ENCODE assay signal across 8 cellular contexts in genomic region chr17:4739122-4740024, GRCh38. TPM values are rescaled to one million over a fixed set of nuclear protein-coding genes. Genes with fewer than 3 reads are reported as not detected.
DNase-seq lines count a peak whose midpoint lies in the region; ATAC-seq, FAIRE-seq and TF ChIP-seq lines count a peak whose summit lies in the region.

TSS of gene CXCL16 (minus strand) at chr17:4739928. CDS start at chr17:4739339, 589 bp downstream.
TSS of gene ZMYND15 (plus strand) at chr17:4739833. CDS start at chr17:4740549, 716 bp downstream.

- H3K4me1 Mint-ChIP-seq in stimulated activated naive CD8-positive, alpha-beta T cell treated with anti-CD3 and anti-CD28 coated beads, Interleukin-15, amount 100 ng/mL, for 72 hours, result peaks cover 28% of the 10 kb centered on the region

- peak; percentile 86 for FAIRE-seq in GM12891 (lab: Jason Lieb, UNC)

- TF ChIP-seq POLR2A in GM12891 (IDR thresholded peaks at IDR 0.05; ENCODE audit: low read depth, low read length), result no peak

- ATAC-seq in stimulated activated naive CD8-positive, alpha-beta T cell treated with anti-CD3 and anti-CD28 coated beads, Interleukin-15, amount 100 ng/mL, for 72 hours, result peak; percentile 67
- ATAC-seq in GM18867 (IDR thresholded peaks at IDR 0.05; ENCODE audit: unreplicated experiment) (no peak), GM18861 (IDR thresholded peaks at IDR 0.05; ENCODE audit: unreplicated experiment) (no peak)

- peak within 1 kb of the TSS; percentile 86 to 88 for H3K4me3 Mint-ChIP-seq in stimulated activated naive CD8-positive, alpha-beta T cell treated with anti-CD3 and anti-CD28 coated beads, Interleukin-15, amount 100 ng/mL, for 72 hours

- DNase-seq in GM12891 (ENCODE audit: insufficient read length, low spot score) (peak; percentile 85), M059J (ENCODE audit: low read depth) (peak; percentile 36), epithelial cell of prostate (ENCODE audit: low read depth, low spot score) (no peak), mucosa of gallbladder (ENCODE audit: low spot score) (peak; percentile 48)
- peak; percentile 67 for DNase-seq in activated CD8-positive, alpha-beta memory T cell treated with anti-CD3 and anti-CD28 coated beads, Interleukin-2, amount 50 U/mL, for 4 hours
- peak; percentile 46 to 48 for DNase-seq in stimulated activated naive CD8-positive, alpha-beta T cell treated with anti-CD3 and anti-CD28 coated beads, Interleukin-15, amount 100 ng/mL, for 72 hours

- peak within 1 kb of the TSS; percentile 64 to 78 for H3K27ac Mint-ChIP-seq in stimulated activated naive CD8-positive, alpha-beta T cell treated with anti-CD3 and anti-CD28 coated beads, Interleukin-15, amount 100 ng/mL, for 72 hours

- no peaks in the 10 kb centered on the region for H3K9me3 Mint-ChIP-seq in stimulated activated naive CD8-positive, alpha-beta T cell treated with anti-CD3 and anti-CD28 coated beads, Interleukin-15, amount 100 ng/mL, for 72 hours

- peaks cover 51% of the 10 kb centered on the region for H3K27me3 Mint-ChIP-seq in stimulated activated naive CD8-positive, alpha-beta T cell treated with anti-CD3 and anti-CD28 coated beads, Interleukin-15, amount 100 ng/mL, for 72 hours

- peak within 1 kb of the TSS; percentile 72 for H3K27ac ChIP-seq in epithelial cell of prostate

TF ChIP-seq in GM12891, 5 proteins besides CTCF, POLR2A, EP300 and RAD21:
- peak; percentile 72 for TF ChIP-seq SPI1 (IDR thresholded peaks at IDR 0.05; ENCODE audit: low read depth, low read length)
- no peak for TF ChIP-seq PAX5 (IDR thresholded peaks at IDR 0.05; ENCODE audit: insufficient read depth, low read length, severe bottlenecking)

RNA-seq across cellular contexts. Expression of gene CXCL16, which starts in this region (rescaled TPM):
- polyA plus RNA-seq in GM12891 (2012; ENCODE audit: low read depth, missing spikeins), result 0.28 TPM
- total RNA-seq in M059J (2014; rRNA removed; shearing (Covaris generic)), result 2.9 and 5.5 TPM in 2 replicates
- 92.6 TPM for total RNA-seq in mucosa of gallbladder

RNA-seq across cellular contexts. Expression of gene ZMYND15, which starts in this region (rescaled TPM):
- polyA plus RNA-seq in GM12891 (2012; ENCODE audit: low read depth, missing spikeins), result not detected
- total RNA-seq in M059J (2014; rRNA removed; shearing (Covaris generic)), result not detected in 2 replicates
- total RNA-seq in mucosa of gallbladder, result 5.3 TPM

Comparison
In these comparisons a context has a peak if more than half of its experiments do, and no peak if none do; other contexts are left out.
1. RNA of gene CXCL16 (total RNA-seq): 92.6 TPM in mucosa of gallbladder (single experiment); 2.9 to 5.5 TPM in M059J; every median in the first group is over 10 times any median in the second.